ENCODE assay signal across 20 cellular contexts in the genomic region with DNA sequence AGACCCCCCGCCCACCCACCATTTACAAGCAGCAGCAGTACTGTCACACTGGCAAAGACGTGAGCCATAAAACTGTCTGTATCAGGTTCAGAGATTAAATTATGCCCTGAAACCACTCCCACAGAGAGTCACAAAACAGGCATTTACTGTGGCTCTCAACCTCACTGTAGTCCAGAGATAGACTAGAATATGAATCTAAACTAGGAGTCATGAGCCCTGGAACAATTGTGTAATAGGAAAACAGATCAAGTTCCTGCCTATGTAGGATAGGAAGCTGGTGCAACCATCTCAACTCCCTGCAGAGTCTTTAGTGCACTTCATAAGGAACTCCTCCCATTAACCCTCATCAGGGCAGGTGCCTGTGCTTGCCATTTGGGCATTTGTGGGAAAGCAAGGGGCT.
"Had no signal": no experiment of that assay in that cellular context is flagged by ENCODE, and none has a peak within 500 bp of the region (broad histone marks: within the 10 kb centered on the region; RNA-seq: fewer than 3 reads in every experiment).

No MANE protein-coding gene starts in this region.

- H3K27ac ChIP-seq: adrenal gland, body of pancreas, coronary artery, foreskin keratinocyte, neutrophil, skin epidermis, stomach, uterus, WERI-Rb-1 had no signal

- H3K4me3 ChIP-seq: adrenal gland, body of pancreas, coronary artery, skin epidermis, stomach, uterus had no signal

- H3K36me3 ChIP-seq: adrenal gland, neutrophil, stomach, uterus, WERI-Rb-1 had no signal

- ATAC-seq: activated CD4-positive, alpha-beta T cell treated with anti-CD3 and anti-CD28 coated beads for 36 hours; activated CD8-positive, alpha-beta T cell treated with anti-CD3 and anti-CD28 coated beads for 36 hours; body of pancreas; foreskin keratinocyte; left colon; naive thymus-derived CD4-positive, alpha-beta T cell had no signal

- H3K27me3 ChIP-seq: adrenal gland, body of pancreas, foreskin keratinocyte, neutrophil, stomach, uterus had no signal

- H3K4me1 ChIP-seq: adrenal gland, body of pancreas, foreskin keratinocyte, stomach, uterus had no signal

- DNase-seq: activated CD4-positive, alpha-beta T cell treated with anti-CD3 and anti-CD28 coated beads for 36 hours; activated CD8-positive, alpha-beta memory T cell treated with anti-CD3 and anti-CD28 coated beads, Interleukin-2, amount 50 U/mL, for 48 hours; activated CD8-positive, alpha-beta T cell treated with anti-CD3 and anti-CD28 coated beads for 36 hours; activated naive CD4-positive, alpha-beta T cell treated with Interleukin-2 at 50 U/mL for 16 hours; adrenal gland; body of pancreas; effector CD4-positive, alpha-beta T cell; foreskin keratinocyte; head of caudate nucleus; left colon; naive thymus-derived CD4-positive, alpha-beta T cell; retina; stimulated activated CD4-positive, alpha-beta T cell treated with anti-CD3 and anti-CD28 coated beads, Interleukin-4, amount 100 ng/mL, for 4 hours; stomach; T-helper 1 cell; uterus; WERI-Rb-1 had no signal

- H3K9me3 ChIP-seq: adrenal gland had no signal
